In genomic region chr2:101115664-101116063, GRCh38 we compare ENCODE assay signal across 19 cellular contexts.
"Had no signal": no experiment of that assay in that cellular context is flagged by ENCODE, and none has a peak within 500 bp of the region (broad histone marks: within the 10 kb centered on the region; RNA-seq: fewer than 3 reads in every experiment).

No MANE protein-coding gene starts in this region.

- ATAC-seq: gastroesophageal sphincter; sciatic nerve; stimulated activated naive CD8-positive, alpha-beta T cell treated with anti-CD3 and anti-CD28 coated beads, Interleukin-15, amount 100 ng/mL, for 72 hours; T-cell had no signal

- FAIRE-seq: astrocyte, islet of Langerhans had no signal

- H3K36me3 ChIP-seq: cardiac muscle cell, gastroesophageal sphincter, spleen, vagina had no signal

- H3K4me3 ChIP-seq: cardiac muscle cell, gastroesophageal sphincter, spleen, vagina had no signal

- H3K27ac ChIP-seq: cardiac muscle cell, gastroesophageal sphincter, vagina had no signal

- H3K27me3 ChIP-seq: cardiac muscle cell, gastroesophageal sphincter, spleen, vagina had no signal

- DNase-seq: activated CD4-positive, alpha-beta memory T cell treated with anti-CD3 and anti-CD28 coated beads, Interleukin-2, amount 10 ng/mL, durations not matched to agents 7 days and 5 days; activated CD4-positive, alpha-beta T cell treated with anti-CD3 and anti-CD28 coated beads for 4 hours; activated effector memory CD4-positive, alpha-beta T cell treated with Interleukin-2 at 50 U/mL for 16 hours; activated naive CD4-positive, alpha-beta T cell treated with anti-CD3 and anti-CD28 coated beads, Interleukin-2, amount 50 U/mL, for 16 hours; activated T-cell treated with anti-CD3 and anti-CD28 coated beads, Interleukin-2, amount 50 U/mL, for 24 hours; erythroblast; mesenchymal stem cell; natural killer cell; posterior cingulate gyrus; spleen; stimulated activated naive CD8-positive, alpha-beta T cell treated with anti-CD3 and anti-CD28 coated beads, Interleukin-15, amount 100 ng/mL, for 72 hours; T-cell; T1000 had no signal

- H3K9me3 ChIP-seq: gastroesophageal sphincter, spleen, vagina had no signal
